Comparison of ENCODE assay signal across 8 cellular contexts in the genomic region with DNA sequence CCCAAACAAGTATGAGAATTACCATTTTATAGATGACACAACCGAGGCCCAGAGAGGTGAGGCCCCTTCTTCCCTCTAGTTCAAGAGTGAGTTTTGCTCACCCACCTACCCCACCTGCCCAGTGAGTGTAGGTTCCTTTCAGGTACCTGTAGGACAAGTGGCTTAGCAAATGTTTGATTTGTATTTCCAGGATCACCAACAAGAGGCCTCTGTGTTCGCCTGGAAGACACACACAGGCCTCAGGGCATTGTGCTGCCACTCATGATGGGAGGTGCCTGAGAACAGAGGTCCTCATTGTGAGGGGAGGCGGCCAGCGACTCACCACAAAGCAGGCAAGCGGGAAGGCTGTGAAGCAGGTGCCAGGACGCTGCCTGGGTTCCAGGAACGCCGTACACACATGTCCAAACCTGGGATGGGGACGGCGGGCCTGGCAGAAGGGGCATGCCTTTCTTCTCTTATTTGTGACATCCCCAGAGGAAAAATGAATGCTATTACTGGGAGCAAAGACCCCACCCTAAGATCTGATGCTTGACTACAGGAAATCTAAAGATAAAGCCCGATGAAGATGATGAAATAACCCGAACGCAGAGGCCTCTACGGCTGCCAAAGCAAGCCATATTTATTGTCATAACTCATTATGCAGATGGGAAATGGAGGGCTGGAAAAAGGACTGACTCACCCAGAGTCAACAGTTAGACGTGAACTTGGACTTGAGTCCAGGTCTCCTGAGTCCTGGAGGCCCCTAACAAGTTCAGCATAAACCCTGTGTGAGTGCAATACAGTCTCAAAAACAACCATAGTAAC.
DNase-seq lines count a peak whose midpoint lies in the region; TF ChIP-seq lines count a peak whose summit lies in the region.

No MANE protein-coding gene starts in this region.

- H3K36me3 ChIP-seq in colonic mucosa: no peaks in the 10 kb centered on the region

- H3K27me3 ChIP-seq in colonic mucosa: no peaks in the 10 kb centered on the region

- peak overlapping the region in 1 of 2 donors; percentile 70 for H3K9ac ChIP-seq in colonic mucosa (ENCODE audit: low read depth in 2 of 2, low read length in 2 of 2)

- H3K27ac ChIP-seq in colonic mucosa: peak overlapping the region; percentile 85

- in situ Hi-C loops in GM13976 (cut with MboI; ENCODE audit: low sequenced_read_pairs, unreplicated experiment): no loop called here

- peaks cover 25% of the 10 kb centered on the region for H3K4me1 ChIP-seq in colonic mucosa

- intact Hi-C loops in colonic mucosa (cut with DNase I): no loop called here

- no peaks in the 10 kb centered on the region for H3K9me3 ChIP-seq in colonic mucosa

- peak; percentile 84 for DNase-seq in DMS53 treated with DMSO at 0.1 percent for 48 hours (lab: John Stamatoyannopoulos, UW; ENCODE audit: unreplicated experiment)
- DNase-seq in NCI-H460 (ENCODE audit: extremely low read depth, low read depth): peak; percentile 30
- DNase-seq in colonic mucosa: peak; percentile 66
- peak; percentile 78 for DNase-seq in midbrain (lab: John Stamatoyannopoulos, UW)
- DNase-seq in activated gamma-delta T cell treated with Interleukin-2 at 50 U/mL for 16 hours: no peak
- no peak for DNase-seq in GM13976 (ENCODE audit: low spot score)
- no peak for DNase-seq in NCI-H82 treated with DMSO at 0.1 percent for 48 hours (lab: John Stamatoyannopoulos, UW; ENCODE audit: unreplicated experiment)
- no peak for DNase-seq in GM19240 (ENCODE audit: insufficient read length, low spot score)

- no peak for TF ChIP-seq CTCF in colonic mucosa (IDR thresholded peaks at IDR 0.05)
- no peak for TF ChIP-seq CTCF in GM13976 (IDR thresholded peaks at IDR 0.05; ENCODE audit: borderline replicate concordance, control extremely low read depth, extremely low read depth, insufficient read depth, missing control alignments)

- H3K4me3 ChIP-seq in colonic mucosa: no peak overlapping the region

Comparison
In these comparisons a context has a peak if more than half of its experiments do, and no peak if none do; other contexts are left out.
1. DNase-seq: peak in DMS53 treated with DMSO at 0.1 percent for 48 hours (single experiment), NCI-H460 (single experiment), colonic mucosa (single experiment) and midbrain (single experiment); none in activated gamma-delta T cell treated with Interleukin-2 at 50 U/mL for 16 hours (single experiment), GM13976 (single experiment), NCI-H82 treated with DMSO at 0.1 percent for 48 hours (single experiment) and GM19240 (single experiment).